6 cellular contexts compared by ENCODE assay signal in the genomic region with DNA sequence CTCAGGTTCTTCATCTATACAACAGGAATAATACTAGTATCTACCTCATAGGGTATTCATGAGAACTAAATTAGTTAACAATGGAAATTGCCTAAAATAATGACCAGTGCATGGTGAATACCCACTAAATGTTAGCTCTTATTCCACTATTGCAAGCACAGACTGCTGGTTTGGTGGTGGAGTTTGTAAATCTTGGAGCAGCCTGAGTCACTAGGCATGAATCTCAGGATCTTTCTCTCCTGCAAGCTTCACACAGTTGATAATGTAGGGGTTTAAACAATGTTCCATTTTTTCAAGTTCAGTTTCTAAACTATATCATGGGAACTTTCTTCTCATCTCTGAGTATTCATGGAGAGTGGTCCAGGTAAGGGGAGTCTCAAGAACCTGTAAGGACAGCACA.
"Had no signal": no experiment of that assay in that cellular context is flagged by ENCODE, and none has a peak within 500 bp of the region (broad histone marks: within the 10 kb centered on the region; RNA-seq: fewer than 3 reads in every experiment).

No MANE protein-coding gene starts in this region.

- H3K27ac Mint-ChIP-seq: IgD-negative memory B cell had no signal

- H3K9ac ChIP-seq: GM23248 had no signal

- H3K4me3 Mint-ChIP-seq: IgD-negative memory B cell had no signal

- H3K4me3 ChIP-seq: GM23248 had no signal

- DNase-seq: GM23248, GOT3, H7, HCEC 1CT, KBM-7 had no signal

- H3K27ac ChIP-seq: GM23248 had no signal

- H3K27me3 Mint-ChIP-seq: IgD-negative memory B cell had no signal

- H3K4me1 Mint-ChIP-seq: IgD-negative memory B cell had no signal

- H2AFZ ChIP-seq: GM23248 had no signal
